In the genomic region with DNA sequence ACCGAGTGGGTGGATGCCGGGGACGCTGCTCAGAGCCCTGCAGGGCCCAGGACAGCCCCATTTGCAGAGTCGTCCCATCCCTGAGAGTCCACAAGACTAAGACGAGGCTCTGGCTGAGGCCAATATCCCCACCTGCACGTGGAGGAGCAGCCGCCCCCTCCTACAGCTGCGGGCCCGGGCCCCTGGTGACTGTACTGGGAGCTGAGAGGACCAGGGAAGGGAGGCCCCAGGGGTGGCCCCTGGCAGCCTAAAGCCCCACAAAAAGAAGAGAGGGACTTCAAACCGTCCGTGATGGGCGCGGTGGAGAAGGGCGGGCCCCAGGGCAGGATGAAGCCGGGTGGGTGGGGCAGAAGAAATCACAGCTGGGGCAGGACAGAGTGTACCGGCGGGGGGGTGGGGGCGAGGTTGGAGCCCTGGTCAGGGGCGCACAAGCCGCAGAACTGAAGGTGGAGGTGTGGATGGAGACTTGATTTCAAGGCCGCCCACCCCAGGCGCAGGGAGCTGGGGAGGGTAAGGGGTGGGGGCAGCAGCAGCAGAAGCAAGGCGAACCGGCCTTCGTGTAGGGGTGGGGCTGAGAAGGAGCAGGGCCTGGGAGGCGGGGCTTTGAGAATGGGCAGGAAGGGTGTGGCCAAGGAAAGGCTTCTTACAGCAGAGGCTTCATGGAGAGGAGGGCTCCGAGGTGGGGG, we compare ENCODE assay signal across 6 cellular contexts. TPM values are rescaled to one million over a fixed set of nuclear protein-coding genes. Genes with fewer than 3 reads are reported as not detected.
A peak's percentile ranks its signal among the peaks of the same experiment; 100 is the strongest.
DNase-seq lines count a peak whose midpoint lies in the region; ATAC-seq and TF ChIP-seq lines count a peak whose summit lies in the region.

No MANE protein-coding gene starts in this region.

- WGBS in lower leg skin, 2 donors: 51 to 59% methylated on average over 23 to 26 of the region's 27 CpGs

- peaks cover 13% of the 10 kb centered on the region for H3K4me1 ChIP-seq in CD8-positive, alpha-beta memory T cell (ENCODE audit: insufficient read depth, low read length)

- H3K9me3 Mint-ChIP-seq in CD8-positive, alpha-beta memory T cell: no peaks in the 10 kb centered on the region
- H3K9me3 Mint-ChIP-seq in activated T-helper 2 cell treated with anti-CD3 and anti-CD28 coated beads, Interferon-gamma antibody, Interleukin-2, Interleukin-4, amounts not matched to agents 10 μg/mL and 5 μg/mL and 100 μg/mL, durations not matched to agents 14 hours and 24 hours and 36 hours: no peaks in the 10 kb centered on the region

- H3K4me3 Mint-ChIP-seq in CD8-positive, alpha-beta memory T cell: peak overlapping the region; percentile 78 to 91 (median 84)
- H3K4me3 Mint-ChIP-seq in activated T-helper 2 cell treated with anti-CD3 and anti-CD28 coated beads, Interferon-gamma antibody, Interleukin-2, Interleukin-4, amounts not matched to agents 10 μg/mL and 5 μg/mL and 100 μg/mL, durations not matched to agents 14 hours and 24 hours and 36 hours (ENCODE audit: low read depth): peak overlapping the region; percentile 65

- peaks cover 0 to 5% of the 10 kb centered on the region in 2 donors for H3K27me3 Mint-ChIP-seq in CD8-positive, alpha-beta memory T cell
- H3K27me3 Mint-ChIP-seq in activated T-helper 2 cell treated with anti-CD3 and anti-CD28 coated beads, Interferon-gamma antibody, Interleukin-2, Interleukin-4, amounts not matched to agents 10 μg/mL and 5 μg/mL and 100 μg/mL, durations not matched to agents 14 hours and 24 hours and 36 hours (ENCODE audit: low read depth): no peaks in the 10 kb centered on the region

- no peak for TF ChIP-seq CTCF in lower leg skin (IDR thresholded peaks at IDR 0.05)

- peak overlapping the region in 7 of 8 donors; percentile 82 to 98 (median 91) for H3K27ac Mint-ChIP-seq in CD8-positive, alpha-beta memory T cell
- H3K27ac Mint-ChIP-seq in activated T-helper 2 cell treated with anti-CD3 and anti-CD28 coated beads, Interferon-gamma antibody, Interleukin-2, Interleukin-4, amounts not matched to agents 10 μg/mL and 5 μg/mL and 100 μg/mL, durations not matched to agents 14 hours and 24 hours and 36 hours: peak overlapping the region; percentile 49

- H3K27me3 ChIP-seq in CD8-positive, alpha-beta memory T cell (ENCODE audit: insufficient read depth, low read length, poor library complexity, severe bottlenecking): no peaks in the 10 kb centered on the region

- ATAC-seq in HG03378 (IDR thresholded peaks at IDR 0.05; ENCODE audit: unreplicated experiment) (no peak), HG03039 (IDR thresholded peaks at IDR 0.05; ENCODE audit: unreplicated experiment) (no peak)

- POLR2A ChIA-PET in CD8-positive, alpha-beta memory T cell (lab: Charles Lee): interaction anchor here (0.6 to 1.8 kb wide), 5 partner anchors 8 to 156 kb away, joined by 3 to 9 read pairs (median 5); a partner anchor contains a TSS

- peaks cover 10 to 14% (median 14%) of the 10 kb centered on the region in 3 donors for H3K4me1 Mint-ChIP-seq in CD8-positive, alpha-beta memory T cell
- H3K4me1 Mint-ChIP-seq in activated T-helper 2 cell treated with anti-CD3 and anti-CD28 coated beads, Interferon-gamma antibody, Interleukin-2, Interleukin-4, amounts not matched to agents 10 μg/mL and 5 μg/mL and 100 μg/mL, durations not matched to agents 14 hours and 24 hours and 36 hours (ENCODE audit: low read depth): peaks cover 2% of the 10 kb centered on the region

- H3K9me3 ChIP-seq in CD8-positive, alpha-beta memory T cell (ENCODE audit: low read length): no peaks in the 10 kb centered on the region

- H3K27ac ChIP-seq in CD8-positive, alpha-beta memory T cell (ENCODE audit: low read depth, low read length): peak overlapping the region; percentile 57

- peak; percentile 79 to 89 (median 85) for DNase-seq in CD8-positive, alpha-beta memory T cell
- DNase-seq in NCI-H2171 (lab: John Stamatoyannopoulos, UW) (peak; percentile 77), lower leg skin (ENCODE audit: low spot score in 2 of 2) (peak; percentile 71 to 93)
- DNase-seq in activated T-helper 2 cell treated with anti-CD3 and anti-CD28 coated beads, Interferon-gamma antibody, Interleukin-2, Interleukin-4, amounts not matched to agents 10 μg/mL and 5 μg/mL and 100 μg/mL, durations not matched to agents 14 hours and 24 hours and 36 hours (ENCODE audit: low spot score): peak; percentile 87

- no peak overlapping the region for H3K4me3 ChIP-seq in CD8-positive, alpha-beta memory T cell (ENCODE audit: low read length)
- no peak overlapping the region for H3K4me3 ChIP-seq in lower leg skin (ENCODE audit: low read depth, poor library complexity, severe bottlenecking)

- H3K36me3 ChIP-seq in CD8-positive, alpha-beta memory T cell (ENCODE audit: insufficient read depth, low read length): peaks cover 8% of the 10 kb centered on the region

- no peak for TF ChIP-seq POLR2A in lower leg skin (IDR thresholded peaks at IDR 0.05)

- H3K36me3 Mint-ChIP-seq in CD8-positive, alpha-beta memory T cell: peaks cover 0 to 43% (median 4%) of the 10 kb centered on the region in 3 donors
- peaks cover 14% of the 10 kb centered on the region for H3K36me3 Mint-ChIP-seq in activated T-helper 2 cell treated with anti-CD3 and anti-CD28 coated beads, Interferon-gamma antibody, Interleukin-2, Interleukin-4, amounts not matched to agents 10 μg/mL and 5 μg/mL and 100 μg/mL, durations not matched to agents 14 hours and 24 hours and 36 hours (ENCODE audit: low read depth)

- CTCF ChIA-PET in CD8-positive, alpha-beta memory T cell (lab: Charles Lee): interaction anchor here (1.4 to 1.6 kb wide), 3 partner anchors 9 to 111 kb away, joined by 4 to 7 read pairs (median 5); a partner anchor contains a TSS

- intact Hi-C loops in activated T-helper 2 cell treated with anti-CD3 and anti-CD28 coated beads, Interferon-gamma antibody, Interleukin-2, Interleukin-4, amounts not matched to agents 10 μg/mL and 5 μg/mL and 100 μg/mL, durations not matched to agents 14 hours and 24 hours and 36 hours (cut with micrococcal nuclease): no loop called here
- intact Hi-C loops in lower leg skin (cut with DNase I; ENCODE audit: low total_unique reads): no loop called here

RNA-seq across cellular contexts. Expression of a gene that starts 12.9 kb away (rescaled TPM):
- 1 to 10 TPM in 1 of 2 experiments, under 1 TPM in 1; 0.89 to 1.5 TPM for total RNA-seq in CD8-positive, alpha-beta memory T cell
- 6.9 TPM for polyA plus RNA-seq in CD8-positive, alpha-beta memory T cell
- total RNA-seq in activated T-helper 2 cell treated with anti-CD3 and anti-CD28 coated beads, Interferon-gamma antibody, Interleukin-2, Interleukin-4, amounts not matched to agents 10 μg/mL and 5 μg/mL and 100 μg/mL, durations not matched to agents 14 hours and 24 hours and 36 hours: 0.94 and 1.8 TPM in 2 replicates
- 100 to 1,000 TPM; 263 to 871 (median 364) TPM for total RNA-seq in lower leg skin

RNA-seq across cellular contexts. Expression of a gene that starts 20.3 kb away (rescaled TPM):
- not detected for total RNA-seq in CD8-positive, alpha-beta memory T cell
- not detected for polyA plus RNA-seq in CD8-positive, alpha-beta memory T cell
- not detected in 2 replicates for total RNA-seq in activated T-helper 2 cell treated with anti-CD3 and anti-CD28 coated beads, Interferon-gamma antibody, Interleukin-2, Interleukin-4, amounts not matched to agents 10 μg/mL and 5 μg/mL and 100 μg/mL, durations not matched to agents 14 hours and 24 hours and 36 hours
- total RNA-seq in lower leg skin: 1 to 10 TPM in 1 of 4 donors, under 1 TPM in 1, not detected in 2; 0.51 to 1.9 TPM

RNA-seq across cellular contexts. Expression of a gene that starts 20.6 kb away (rescaled TPM):
- total RNA-seq in CD8-positive, alpha-beta memory T cell: 10 to 100 TPM; 57.4 to 59.4 TPM
- 109 TPM for polyA plus RNA-seq in CD8-positive, alpha-beta memory T cell
- total RNA-seq in activated T-helper 2 cell treated with anti-CD3 and anti-CD28 coated beads, Interferon-gamma antibody, Interleukin-2, Interleukin-4, amounts not matched to agents 10 μg/mL and 5 μg/mL and 100 μg/mL, durations not matched to agents 14 hours and 24 hours and 36 hours: 55.7 and 64.1 TPM in 2 replicates
- 10 to 100 TPM; 41.7 to 62.3 (median 45.5) TPM for total RNA-seq in lower leg skin

RNA-seq across cellular contexts. Expression of a gene that starts 20.9 kb away (rescaled TPM):
- not detected for total RNA-seq in CD8-positive, alpha-beta memory T cell
- polyA plus RNA-seq in CD8-positive, alpha-beta memory T cell: not detected
- total RNA-seq in activated T-helper 2 cell treated with anti-CD3 and anti-CD28 coated beads, Interferon-gamma antibody, Interleukin-2, Interleukin-4, amounts not matched to agents 10 μg/mL and 5 μg/mL and 100 μg/mL, durations not matched to agents 14 hours and 24 hours and 36 hours: not detected in 2 replicates
- not detected for total RNA-seq in lower leg skin

RNA-seq across cellular contexts. Expression of a gene that starts 31.6 kb away (rescaled TPM):
- total RNA-seq in CD8-positive, alpha-beta memory T cell: not detected
- polyA plus RNA-seq in CD8-positive, alpha-beta memory T cell: not detected
- not detected in 2 replicates for total RNA-seq in activated T-helper 2 cell treated with anti-CD3 and anti-CD28 coated beads, Interferon-gamma antibody, Interleukin-2, Interleukin-4, amounts not matched to agents 10 μg/mL and 5 μg/mL and 100 μg/mL, durations not matched to agents 14 hours and 24 hours and 36 hours
- under 1 TPM in 1 of 4 donors, not detected in 3; 0.86 TPM for total RNA-seq in lower leg skin

Comparison
In these comparisons a context has a peak if more than half of its experiments do, and no peak if none do; other contexts are left out.
1. RNA of a gene that starts 12.9 kb away (total RNA-seq): 263 to 871 TPM in lower leg skin; 0.94 to 1.8 TPM in activated T-helper 2 cell treated with anti-CD3 and anti-CD28 coated beads, Interferon-gamma antibody, Interleukin-2, Interleukin-4, amounts not matched to agents 10 μg/mL and 5 μg/mL and 100 μg/mL, durations not matched to agents 14 hours and 24 hours and 36 hours and 0.89 to 1.5 TPM in CD8-positive, alpha-beta memory T cell; every median in the first group is over 10 times any median in the second.
2. Peak in every context shown above with its lines, with median percentiles within 50 percentile points of each other: DNase-seq.